Comparison of ENCODE assay signal across 1 cellular context in the genomic region with DNA sequence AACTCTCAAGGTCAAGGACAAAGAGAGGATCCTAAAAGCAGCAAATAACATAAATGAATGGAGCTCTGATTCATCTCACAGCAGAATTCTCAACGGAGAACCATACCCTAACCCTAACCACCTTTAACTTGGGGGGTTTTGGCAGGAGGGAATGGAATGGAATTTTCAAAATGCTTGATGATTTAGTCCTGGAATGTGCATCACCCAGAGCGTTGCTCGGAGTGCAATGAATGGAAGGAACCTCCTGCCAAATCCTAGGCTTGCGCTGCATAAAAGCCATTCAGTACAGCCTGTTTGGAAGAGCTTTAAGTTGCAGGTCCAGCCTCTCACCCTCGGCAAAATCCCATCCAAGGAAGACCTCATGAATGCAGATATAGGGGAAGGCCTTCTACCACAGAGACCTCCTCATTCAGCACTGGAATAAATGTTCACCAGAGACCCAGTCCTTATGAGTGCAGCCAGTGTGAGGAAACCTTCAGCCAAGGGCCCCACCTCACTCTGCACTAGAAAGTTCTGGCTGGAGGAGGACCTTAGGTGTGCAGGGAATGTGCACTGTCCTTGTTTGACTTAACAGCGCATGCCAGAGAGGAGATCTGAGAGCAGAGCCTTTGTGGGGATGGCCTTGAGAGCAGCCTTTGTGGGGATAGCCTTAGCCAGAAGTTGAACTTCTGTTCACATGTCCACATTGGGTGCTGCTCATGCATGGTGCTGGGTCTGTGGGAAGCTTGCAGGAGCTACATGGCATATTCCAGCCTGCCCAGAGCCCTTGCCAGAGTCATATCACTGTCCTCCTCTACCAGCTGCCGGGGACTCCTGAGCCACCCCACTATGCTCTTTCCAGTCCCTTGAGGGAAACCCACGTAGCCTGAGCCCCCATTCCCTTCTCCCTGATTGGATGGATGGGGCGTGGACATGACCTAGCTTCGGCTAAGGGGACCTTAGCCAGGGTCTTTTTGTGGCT.
TF ChIP-seq lines count a peak whose summit lies in the region.

No MANE protein-coding gene starts in this region.

TF ChIP-seq in HepG2, 621 proteins besides CTCF, POLR2A, EP300 and RAD21 (continued from another document and continues in another):
- TF ChIP-seq, protein P1, sequence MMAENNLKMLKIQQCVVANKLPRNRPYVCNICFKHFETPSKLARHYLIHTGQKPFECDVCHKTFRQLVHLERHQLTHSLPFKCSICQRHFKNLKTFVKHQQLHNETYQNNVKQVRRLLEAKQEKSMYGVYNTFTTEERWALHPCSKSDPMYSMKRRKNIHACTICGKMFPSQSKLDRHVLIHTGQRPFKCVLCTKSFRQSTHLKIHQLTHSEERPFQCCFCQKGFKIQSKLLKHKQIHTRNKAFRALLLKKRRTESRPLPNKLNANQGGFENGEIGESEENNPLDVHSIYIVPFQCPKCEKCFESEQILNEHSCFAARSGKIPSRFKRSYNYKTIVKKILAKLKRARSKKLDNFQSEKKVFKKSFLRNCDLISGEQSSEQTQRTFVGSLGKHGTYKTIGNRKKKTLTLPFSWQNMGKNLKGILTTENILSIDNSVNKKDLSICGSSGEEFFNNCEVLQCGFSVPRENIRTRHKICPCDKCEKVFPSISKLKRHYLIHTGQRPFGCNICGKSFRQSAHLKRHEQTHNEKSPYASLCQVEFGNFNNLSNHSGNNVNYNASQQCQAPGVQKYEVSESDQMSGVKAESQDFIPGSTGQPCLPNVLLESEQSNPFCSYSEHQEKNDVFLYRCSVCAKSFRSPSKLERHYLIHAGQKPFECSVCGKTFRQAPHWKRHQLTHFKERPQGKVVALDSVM (CRISPR knock-in tag; IDR thresholded peaks at IDR 0.05): no peak
- TF ChIP-seq IKZF4 (CRISPR knock-in tag; IDR thresholded peaks at IDR 0.05; ENCODE audit: borderline replicate concordance, low read depth, not compliant biosample characterization) (peak; percentile 58), GABPA (IDR thresholded peaks at IDR 0.05; ENCODE audit: low read depth, low read length) (no peak), GABPA (CRISPR knock-in tag; IDR thresholded peaks at IDR 0.05; ENCODE audit: low read depth) (peak; percentile 41; the same call in 1 of the 2 replicates), SIX4 (CRISPR knock-in tag; IDR thresholded peaks at IDR 0.05) (0 out of 2 replicates have a peak, but pooled peaks have one; percentile 35), FOSL2 (CRISPR knock-in tag; IDR thresholded peaks at IDR 0.05) (peak; percentile 41), ZNF7 (CRISPR knock-in tag; IDR thresholded peaks at IDR 0.05) (no peak; the same call in 1 of the 2 replicates), ZNF816 (CRISPR knock-in tag; IDR thresholded peaks at IDR 0.05; ENCODE audit: borderline replicate concordance) (no peak), ZNF432 (CRISPR knock-in tag; IDR thresholded peaks at IDR 0.05; ENCODE audit: borderline replicate concordance) (no peak), TBP (CRISPR knock-in tag; IDR thresholded peaks at IDR 0.05) (no peak), ZNF629 (CRISPR knock-in tag; conservative IDR thresholded peaks at IDR 0.05) (no peak), ZNF343 (CRISPR knock-in tag; IDR thresholded peaks at IDR 0.05) (no peak), MAZ (IDR thresholded peaks at IDR 0.05; ENCODE audit: borderline replicate concordance, low read depth, low read length) (no peak), MAZ (CRISPR knock-in tag; IDR thresholded peaks at IDR 0.05; ENCODE audit: low read depth) (peak; percentile 31; the same call in 1 of the 2 replicates), NR2F2 (IDR thresholded peaks at IDR 0.05; ENCODE audit: borderline replicate concordance, low read depth) (no peak), IRX3 (CRISPR knock-in tag; IDR thresholded peaks at IDR 0.05; ENCODE audit: borderline replicate concordance, low read depth) (no peak; the same call in 1 of the 2 replicates), RARG (CRISPR knock-in tag; IDR thresholded peaks at IDR 0.05; ENCODE audit: low read depth) (no peak), ETV6 (CRISPR knock-in tag; conservative IDR thresholded peaks at IDR 0.05) (no peak), ATF1 (CRISPR knock-in tag; IDR thresholded peaks at IDR 0.05) (no peak), ZNF652 (CRISPR knock-in tag; IDR thresholded peaks at IDR 0.05; ENCODE audit: borderline replicate concordance, low read depth) (no peak), ZNF253 (CRISPR knock-in tag; IDR thresholded peaks at IDR 0.05; ENCODE audit: borderline replicate concordance) (0 out of 2 replicates have a peak, but pooled peaks have one; percentile 82), YEATS4 (CRISPR knock-in tag; IDR thresholded peaks at IDR 0.05; ENCODE audit: borderline replicate concordance) (no peak), MYNN (CRISPR knock-in tag; IDR thresholded peaks at IDR 0.05; ENCODE audit: low read depth) (0 out of 2 replicates have a peak, but pooled peaks have one; percentile 49), RARA (CRISPR knock-in tag; IDR thresholded peaks at IDR 0.05) (peak; percentile 85), NFKBIZ (CRISPR knock-in tag; IDR thresholded peaks at IDR 0.05) (no peak; the same call in 1 of the 2 replicates), MIXL1 (CRISPR knock-in tag; IDR thresholded peaks at IDR 0.05) (peak; percentile 47; the same call in 1 of the 2 replicates), ZNF775 (CRISPR knock-in tag; IDR thresholded peaks at IDR 0.05; ENCODE audit: borderline replicate concordance) (no peak), ZNF251 (CRISPR knock-in tag; IDR thresholded peaks at IDR 0.05) (no peak), SAP130 (CRISPR knock-in tag; IDR thresholded peaks at IDR 0.05; ENCODE audit: low read depth) (peak; percentile 81), ZNF780A (CRISPR knock-in tag; IDR thresholded peaks at IDR 0.05) (no peak), NCOR1 (IDR thresholded peaks at IDR 0.05; ENCODE audit: borderline replicate concordance, low read length) (0 out of 2 replicates have a peak, but pooled peaks have one; percentile 30), IRF2 (CRISPR knock-in tag; IDR thresholded peaks at IDR 0.05) (peak; percentile 57; the same call in 1 of the 2 replicates), TAF15 (IDR thresholded peaks at IDR 0.05; ENCODE audit: low read depth, low read length, poor library complexity, severe bottlenecking) (no peak)
- TF ChIP-seq, protein P2, sequence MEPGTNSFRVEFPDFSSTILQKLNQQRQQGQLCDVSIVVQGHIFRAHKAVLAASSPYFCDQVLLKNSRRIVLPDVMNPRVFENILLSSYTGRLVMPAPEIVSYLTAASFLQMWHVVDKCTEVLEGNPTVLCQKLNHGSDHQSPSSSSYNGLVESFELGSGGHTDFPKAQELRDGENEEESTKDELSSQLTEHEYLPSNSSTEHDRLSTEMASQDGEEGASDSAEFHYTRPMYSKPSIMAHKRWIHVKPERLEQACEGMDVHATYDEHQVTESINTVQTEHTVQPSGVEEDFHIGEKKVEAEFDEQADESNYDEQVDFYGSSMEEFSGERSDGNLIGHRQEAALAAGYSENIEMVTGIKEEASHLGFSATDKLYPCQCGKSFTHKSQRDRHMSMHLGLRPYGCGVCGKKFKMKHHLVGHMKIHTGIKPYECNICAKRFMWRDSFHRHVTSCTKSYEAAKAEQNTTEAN (CRISPR knock-in tag; conservative IDR thresholded peaks at IDR 0.05): 0 out of 2 replicates have a peak, but pooled peaks have one; percentile 36
- TF ChIP-seq, protein P3, sequence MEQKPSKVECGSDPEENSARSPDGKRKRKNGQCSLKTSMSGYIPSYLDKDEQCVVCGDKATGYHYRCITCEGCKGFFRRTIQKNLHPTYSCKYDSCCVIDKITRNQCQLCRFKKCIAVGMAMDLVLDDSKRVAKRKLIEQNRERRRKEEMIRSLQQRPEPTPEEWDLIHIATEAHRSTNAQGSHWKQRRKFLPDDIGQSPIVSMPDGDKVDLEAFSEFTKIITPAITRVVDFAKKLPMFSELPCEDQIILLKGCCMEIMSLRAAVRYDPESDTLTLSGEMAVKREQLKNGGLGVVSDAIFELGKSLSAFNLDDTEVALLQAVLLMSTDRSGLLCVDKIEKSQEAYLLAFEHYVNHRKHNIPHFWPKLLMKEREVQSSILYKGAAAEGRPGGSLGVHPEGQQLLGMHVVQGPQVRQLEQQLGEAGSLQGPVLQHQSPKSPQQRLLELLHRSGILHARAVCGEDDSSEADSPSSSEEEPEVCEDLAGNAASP (CRISPR knock-in tag; IDR thresholded peaks at IDR 0.05; ENCODE audit: borderline replicate concordance): peak; percentile 99
- TF ChIP-seq, protein P4, sequence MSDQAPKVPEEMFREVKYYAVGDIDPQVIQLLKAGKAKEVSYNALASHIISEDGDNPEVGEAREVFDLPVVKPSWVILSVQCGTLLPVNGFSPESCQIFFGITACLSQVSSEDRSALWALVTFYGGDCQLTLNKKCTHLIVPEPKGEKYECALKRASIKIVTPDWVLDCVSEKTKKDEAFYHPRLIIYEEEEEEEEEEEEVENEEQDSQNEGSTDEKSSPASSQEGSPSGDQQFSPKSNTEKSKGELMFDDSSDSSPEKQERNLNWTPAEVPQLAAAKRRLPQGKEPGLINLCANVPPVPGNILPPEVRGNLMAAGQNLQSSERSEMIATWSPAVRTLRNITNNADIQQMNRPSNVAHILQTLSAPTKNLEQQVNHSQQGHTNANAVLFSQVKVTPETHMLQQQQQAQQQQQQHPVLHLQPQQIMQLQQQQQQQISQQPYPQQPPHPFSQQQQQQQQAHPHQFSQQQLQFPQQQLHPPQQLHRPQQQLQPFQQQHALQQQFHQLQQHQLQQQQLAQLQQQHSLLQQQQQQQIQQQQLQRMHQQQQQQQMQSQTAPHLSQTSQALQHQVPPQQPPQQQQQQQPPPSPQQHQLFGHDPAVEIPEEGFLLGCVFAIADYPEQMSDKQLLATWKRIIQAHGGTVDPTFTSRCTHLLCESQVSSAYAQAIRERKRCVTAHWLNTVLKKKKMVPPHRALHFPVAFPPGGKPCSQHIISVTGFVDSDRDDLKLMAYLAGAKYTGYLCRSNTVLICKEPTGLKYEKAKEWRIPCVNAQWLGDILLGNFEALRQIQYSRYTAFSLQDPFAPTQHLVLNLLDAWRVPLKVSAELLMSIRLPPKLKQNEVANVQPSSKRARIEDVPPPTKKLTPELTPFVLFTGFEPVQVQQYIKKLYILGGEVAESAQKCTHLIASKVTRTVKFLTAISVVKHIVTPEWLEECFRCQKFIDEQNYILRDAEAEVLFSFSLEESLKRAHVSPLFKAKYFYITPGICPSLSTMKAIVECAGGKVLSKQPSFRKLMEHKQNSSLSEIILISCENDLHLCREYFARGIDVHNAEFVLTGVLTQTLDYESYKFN (CRISPR knock-in tag; conservative IDR thresholded peaks at IDR 0.05): peak; percentile 75
- TF ChIP-seq, protein P5, sequence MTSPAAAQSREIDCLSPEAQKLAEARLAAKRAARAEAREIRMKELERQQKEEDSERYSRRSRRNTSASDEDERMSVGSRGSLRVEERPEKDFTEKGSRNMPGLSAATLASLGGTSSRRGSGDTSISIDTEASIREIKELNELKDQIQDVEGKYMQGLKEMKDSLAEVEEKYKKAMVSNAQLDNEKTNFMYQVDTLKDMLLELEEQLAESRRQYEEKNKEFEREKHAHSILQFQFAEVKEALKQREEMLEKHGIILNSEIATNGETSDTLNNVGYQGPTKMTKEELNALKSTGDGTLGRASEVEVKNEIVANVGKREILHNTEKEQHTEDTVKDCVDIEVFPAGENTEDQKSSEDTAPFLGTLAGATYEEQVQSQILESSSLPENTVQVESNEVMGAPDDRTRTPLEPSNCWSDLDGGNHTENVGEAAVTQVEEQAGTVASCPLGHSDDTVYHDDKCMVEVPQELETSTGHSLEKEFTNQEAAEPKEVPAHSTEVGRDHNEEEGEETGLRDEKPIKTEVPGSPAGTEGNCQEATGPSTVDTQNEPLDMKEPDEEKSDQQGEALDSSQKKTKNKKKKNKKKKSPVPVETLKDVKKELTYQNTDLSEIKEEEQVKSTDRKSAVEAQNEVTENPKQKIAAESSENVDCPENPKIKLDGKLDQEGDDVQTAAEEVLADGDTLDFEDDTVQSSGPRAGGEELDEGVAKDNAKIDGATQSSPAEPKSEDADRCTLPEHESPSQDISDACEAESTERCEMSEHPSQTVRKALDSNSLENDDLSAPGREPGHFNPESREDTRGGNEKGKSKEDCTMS (CRISPR knock-in tag; conservative IDR thresholded peaks at IDR 0.05): no peak
- TF ChIP-seq, protein P6, sequence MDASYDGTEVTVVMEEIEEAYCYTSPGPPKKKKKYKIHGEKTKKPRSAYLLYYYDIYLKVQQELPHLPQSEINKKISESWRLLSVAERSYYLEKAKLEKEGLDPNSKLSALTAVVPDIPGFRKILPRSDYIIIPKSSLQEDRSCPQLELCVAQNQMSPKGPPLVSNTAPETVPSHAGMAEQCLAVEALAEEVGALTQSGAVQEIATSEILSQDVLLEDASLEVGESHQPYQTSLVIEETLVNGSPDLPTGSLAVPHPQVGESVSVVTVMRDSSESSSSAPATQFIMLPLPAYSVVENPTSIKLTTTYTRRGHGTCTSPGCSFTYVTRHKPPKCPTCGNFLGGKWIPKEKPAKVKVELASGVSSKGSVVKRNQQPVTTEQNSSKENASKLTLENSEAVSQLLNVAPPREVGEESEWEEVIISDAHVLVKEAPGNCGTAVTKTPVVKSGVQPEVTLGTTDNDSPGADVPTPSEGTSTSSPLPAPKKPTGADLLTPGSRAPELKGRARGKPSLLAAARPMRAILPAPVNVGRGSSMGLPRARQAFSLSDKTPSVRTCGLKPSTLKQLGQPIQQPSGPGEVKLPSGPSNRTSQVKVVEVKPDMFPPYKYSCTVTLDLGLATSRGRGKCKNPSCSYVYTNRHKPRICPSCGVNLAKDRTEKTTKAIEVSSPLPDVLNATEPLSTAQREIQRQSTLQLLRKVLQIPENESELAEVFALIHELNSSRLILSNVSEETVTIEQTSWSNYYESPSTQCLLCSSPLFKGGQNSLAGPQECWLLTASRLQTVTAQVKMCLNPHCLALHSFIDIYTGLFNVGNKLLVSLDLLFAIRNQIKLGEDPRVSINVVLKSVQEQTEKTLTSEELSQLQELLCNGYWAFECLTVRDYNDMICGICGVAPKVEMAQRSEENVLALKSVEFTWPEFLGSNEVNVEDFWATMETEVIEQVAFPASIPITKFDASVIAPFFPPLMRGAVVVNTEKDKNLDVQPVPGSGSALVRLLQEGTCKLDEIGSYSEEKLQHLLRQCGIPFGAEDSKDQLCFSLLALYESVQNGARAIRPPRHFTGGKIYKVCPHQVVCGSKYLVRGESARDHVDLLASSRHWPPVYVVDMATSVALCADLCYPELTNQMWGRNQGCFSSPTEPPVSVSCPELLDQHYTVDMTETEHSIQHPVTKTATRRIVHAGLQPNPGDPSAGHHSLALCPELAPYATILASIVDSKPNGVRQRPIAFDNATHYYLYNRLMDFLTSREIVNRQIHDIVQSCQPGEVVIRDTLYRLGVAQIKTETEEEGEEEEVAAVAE (CRISPR knock-in tag; IDR thresholded peaks at IDR 0.05; ENCODE audit: borderline replicate concordance): 0 out of 2 replicates have a peak, but pooled peaks have one; percentile 32
- TF ChIP-seq, protein P7, sequence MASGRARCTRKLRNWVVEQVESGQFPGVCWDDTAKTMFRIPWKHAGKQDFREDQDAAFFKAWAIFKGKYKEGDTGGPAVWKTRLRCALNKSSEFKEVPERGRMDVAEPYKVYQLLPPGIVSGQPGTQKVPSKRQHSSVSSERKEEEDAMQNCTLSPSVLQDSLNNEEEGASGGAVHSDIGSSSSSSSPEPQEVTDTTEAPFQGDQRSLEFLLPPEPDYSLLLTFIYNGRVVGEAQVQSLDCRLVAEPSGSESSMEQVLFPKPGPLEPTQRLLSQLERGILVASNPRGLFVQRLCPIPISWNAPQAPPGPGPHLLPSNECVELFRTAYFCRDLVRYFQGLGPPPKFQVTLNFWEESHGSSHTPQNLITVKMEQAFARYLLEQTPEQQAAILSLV (CRISPR knock-in tag; IDR thresholded peaks at IDR 0.05; ENCODE audit: borderline replicate concordance): 0 out of 2 replicates have a peak, but pooled peaks have one; percentile 35
